Comparison of ENCODE assay signal across 8 cellular contexts in genomic region chr1:66929999-66930822, GRCh38. TPM values are rescaled to one million over a fixed set of nuclear protein-coding genes. Genes with fewer than 3 reads are reported as not detected.
A peak's percentile ranks its signal among the peaks of the same experiment; 100 is the strongest.
DNase-seq lines count a peak whose midpoint lies in the region; ATAC-seq and TF ChIP-seq lines count a peak whose summit lies in the region.

No MANE protein-coding gene starts in this region.

- peaks cover 66% of the 10 kb centered on the region for H3K4me1 Mint-ChIP-seq in activated T-cell treated with anti-CD3 and anti-CD28 coated beads, Interleukin-2, amount 50 U/mL, for 72 hours (ENCODE audit: low read depth)

- H3K4me3 ChIP-seq in PC-9 (peak overlapping the region; percentile 95), esophagus muscularis mucosa (peak overlapping the region; percentile 87 to 91 (median 88))

- peak overlapping the region; percentile 100 for H3K4me2 ChIP-seq in PC-9

- H3K36me3 Mint-ChIP-seq in activated T-cell treated with anti-CD3 and anti-CD28 coated beads, Interleukin-2, amount 50 U/mL, for 72 hours (ENCODE audit: insufficient read depth in 2 of 2) = peaks cover 10 to 11% of the 10 kb centered on the region in 2 donors

- peak; percentile 43 for TF ChIP-seq POLR2A in esophagus muscularis mucosa (IDR thresholded peaks at IDR 0.05; ENCODE audit: low read depth)

- no peaks in the 10 kb centered on the region for H3K27me3 ChIP-seq in PC-9 (ENCODE audit: insufficient read depth, low read depth)
- H3K27me3 ChIP-seq in esophagus muscularis mucosa = no peaks in the 10 kb centered on the region

- 0 out of 2 replicates have a peak, but pooled peaks cover 5% of the 10 kb centered on the region for H3K36me3 ChIP-seq in PC-9 (ENCODE audit: low read depth)
- H3K36me3 ChIP-seq in esophagus muscularis mucosa = no peaks in the 10 kb centered on the region

- H3K9me3 ChIP-seq in PC-9 (ENCODE audit: insufficient read depth, low read depth) (no peaks in the 10 kb centered on the region), esophagus muscularis mucosa (no peaks in the 10 kb centered on the region)

- no peak for TF ChIP-seq EP300 in esophagus muscularis mucosa (IDR thresholded peaks at IDR 0.05)

- peaks cover 80% of the 10 kb centered on the region for H3K79me2 ChIP-seq in PC-9 (ENCODE audit: low read depth)

- H3K27ac ChIP-seq in PC-9 = peak overlapping the region; percentile 70
- H3K27ac ChIP-seq in esophagus muscularis mucosa (replicated peaks in 1 of 4) = peak overlapping the region; percentile 98 to 99 (median 98)

- H2AFZ ChIP-seq in PC-9 = peak overlapping the region; percentile 80

- WGBS in esophagus muscularis mucosa = 0% methylated on average over 19 of the region's 83 CpGs

- peak; percentile 97 for DNase-seq in DMS79 treated with DMSO at 0.1 percent for 48 hours (lab: John Stamatoyannopoulos, UW)
- peak; percentile 98 for DNase-seq in KBM-7
- peak; percentile 72 to 97 for DNase-seq in PC-9
- peak; percentile 95 to 99 for DNase-seq in activated T-cell treated with anti-CD3 and anti-CD28 coated beads, Interleukin-2, amount 50 U/mL, for 72 hours
- peak; percentile 97 for DNase-seq in esophagus muscularis mucosa (ENCODE audit: extremely low spot score)
- peak; percentile 95 for DNase-seq in myocyte (ENCODE audit: low read depth)
- peak; percentile 84 for DNase-seq in stimulated activated CD8-positive, alpha-beta memory T cell treated with anti-CD3 and anti-CD28 coated beads, Interleukin-7, amount 100 ng/mL, for 24 hours (ENCODE audit: low read depth)

- H3K9me3 Mint-ChIP-seq in activated T-cell treated with anti-CD3 and anti-CD28 coated beads, Interleukin-2, amount 50 U/mL, for 72 hours = no peaks in the 10 kb centered on the region

- H3K27ac Mint-ChIP-seq in activated T-cell treated with anti-CD3 and anti-CD28 coated beads, Interleukin-2, amount 50 U/mL, for 72 hours = peak overlapping the region; percentile 93

- ATAC-seq in GM21723 (IDR thresholded peaks at IDR 0.05; ENCODE audit: unreplicated experiment) = peak; percentile 67
- ATAC-seq in activated T-cell treated with anti-CD3 and anti-CD28 coated beads, Interleukin-2, amount 50 U/mL, for 72 hours (replicated peaks in 1 of 2) = peak; percentile 80 to 82

- intact Hi-C loops in PC-9 (cut with micrococcal nuclease; ENCODE audit: unreplicated experiment) = loop anchor here (2.0 to 10.0 kb wide), 3 partner anchors 15 to 755 kb away; partner anchors contain the start of genes GADD45A and SERBP1
- intact Hi-C loops in esophagus muscularis mucosa (cut with DNase I) = loop anchor here (5.0 to 10.0 kb wide), 2 partner anchors 55 to 122 kb away; partner anchors contain the start of gene SLC35D1

- peaks cover 22% of the 10 kb centered on the region for H3F3A ChIP-seq in PC-9 (ENCODE audit: insufficient read depth, low read depth)

- no peaks in the 10 kb centered on the region for H3K27me3 Mint-ChIP-seq in activated T-cell treated with anti-CD3 and anti-CD28 coated beads, Interleukin-2, amount 50 U/mL, for 72 hours (ENCODE audit: low read depth)

- H3K4me1 ChIP-seq in PC-9 (replicated peaks; ENCODE audit: insufficient read depth) = peaks cover 47% of the 10 kb centered on the region
- H3K4me1 ChIP-seq in esophagus muscularis mucosa = peaks cover 39 to 75% (median 64%) of the 10 kb centered on the region in 4 donors

- no peaks in the 10 kb centered on the region for H3K9me2 ChIP-seq in PC-9 (ENCODE audit: insufficient read depth)

- H4K20me1 ChIP-seq in PC-9 (ENCODE audit: insufficient read depth) = peaks cover 7% of the 10 kb centered on the region

- TF ChIP-seq CTCF in PC-9 (conservative IDR thresholded peaks at IDR 0.05) = no peak; the same call in 1 of the 2 replicates
- peak; percentile 45 to 54 (median 51) for TF ChIP-seq CTCF in esophagus muscularis mucosa (IDR thresholded peaks at IDR 0.05)

- H3K4me3 Mint-ChIP-seq in activated T-cell treated with anti-CD3 and anti-CD28 coated beads, Interleukin-2, amount 50 U/mL, for 72 hours = peak overlapping the region; percentile 83 to 89

- in situ Hi-C loops in KBM-7 (cut with MboI; ENCODE audit: low pct_unique_long_range_greater_than_20kb, low sequenced_read_pairs) = no loop called here

- BruUV-seq in PC-9 (replicated peaks; lab: Mats Ljungman, UMichigan) = no TSS peak

- POLR2A ChIA-PET in PC-9 (lab: Charles Lee; ENCODE audit: unreplicated experiment) = interaction anchor here (0.7 kb wide), 1 partner anchor 592 kb away, joined by 8 read pairs; no protein-coding TSS in a partner anchor

- CTCF ChIA-PET in PC-9 (lab: Charles Lee) = interaction anchor here (0.6 kb wide), 1 partner anchor 167 kb away, joined by 6 read pairs; no protein-coding TSS in a partner anchor

RNA-seq across cellular contexts. Expression of gene MIER1, which starts 5.4 kb away (rescaled TPM):
- total RNA-seq in PC-9 (2021) = 26.5 and 30.4 TPM in 2 replicates
- total RNA-seq in activated T-cell treated with anti-CD3 and anti-CD28 coated beads, Interleukin-2, amount 50 U/mL, for 72 hours = 10 to 100 TPM; 60.0 to 60.1 TPM
- total RNA-seq in esophagus muscularis mucosa = 10 to 100 TPM; 39.4 to 56.5 (median 49.2) TPM
- total RNA-seq in myocyte = 33.4 and 35.0 TPM in 2 replicates
- 16.6 TPM for polyA plus RNA-seq in myocyte (2012)

RNA-seq across cellular contexts. Expression of gene DNAI4, which starts 5.6 kb away (rescaled TPM):
- total RNA-seq in PC-9 (2021) = 8.2 and 12.6 TPM in 2 replicates
- total RNA-seq in activated T-cell treated with anti-CD3 and anti-CD28 coated beads, Interleukin-2, amount 50 U/mL, for 72 hours = 1 to 10 TPM; 1.8 to 3.1 TPM
- total RNA-seq in esophagus muscularis mucosa = 1 to 10 TPM; 4.9 to 6.2 (median 5.5) TPM
- total RNA-seq in myocyte = 5.6 and 5.9 TPM in 2 replicates
- polyA plus RNA-seq in myocyte (2012) = 2.3 TPM

Comparison
In these comparisons a context has a peak if more than half of its experiments do, and no peak if none do; other contexts are left out.
1. Peak in every context shown above with its lines: DNase-seq, ATAC-seq, H3K4me3 ChIP-seq and H3K27ac ChIP-seq.